In genomic region chr1:150767704-150768103, GRCh38 we compare ENCODE assay signal across 7 cellular contexts. TPM values are rescaled to one million over a fixed set of nuclear protein-coding genes. Genes with fewer than 3 reads are reported as not detected.
"Had no signal": no experiment of that assay in that cellular context is flagged by ENCODE, and none has a peak within 500 bp of the region (broad histone marks: within the 10 kb centered on the region; RNA-seq: fewer than 3 reads in every experiment).

No MANE protein-coding gene starts in this region.

RNA-seq across cellular contexts. Expression of gene HORMAD1, which starts 47.0 kb away (rescaled TPM):
- total RNA-seq: left ventricle myocardium inferior, mammary epithelial cell, myocyte, osteocyte, smooth muscle cell had no signal
- polyA plus RNA-seq: immature natural killer cell, mammary epithelial cell, smooth muscle cell, urinary bladder had no signal
